Comparison of ENCODE assay signal across 1 cellular context in genomic region chr7:87154166-87154565, GRCh38.
TF ChIP-seq lines count a peak whose summit lies in the region.

No MANE protein-coding gene starts in this region.

TF ChIP-seq in H1, 55 proteins besides CTCF, POLR2A, EP300 and RAD21 (continued from another document):
- TF ChIP-seq SP2 (IDR thresholded peaks at IDR 0.05; ENCODE audit: low read length) = no peak
- TF ChIP-seq BACH1 (IDR thresholded peaks at IDR 0.05; ENCODE audit: low read length) = no peak
- TF ChIP-seq, protein P1, sequence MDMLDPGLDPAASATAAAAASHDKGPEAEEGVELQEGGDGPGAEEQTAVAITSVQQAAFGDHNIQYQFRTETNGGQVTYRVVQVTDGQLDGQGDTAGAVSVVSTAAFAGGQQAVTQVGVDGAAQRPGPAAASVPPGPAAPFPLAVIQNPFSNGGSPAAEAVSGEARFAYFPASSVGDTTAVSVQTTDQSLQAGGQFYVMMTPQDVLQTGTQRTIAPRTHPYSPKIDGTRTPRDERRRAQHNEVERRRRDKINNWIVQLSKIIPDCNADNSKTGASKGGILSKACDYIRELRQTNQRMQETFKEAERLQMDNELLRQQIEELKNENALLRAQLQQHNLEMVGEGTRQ (IDR thresholded peaks at IDR 0.05; ENCODE audit: low read length) = no peak
- TF ChIP-seq RFX5 (IDR thresholded peaks at IDR 0.05; ENCODE audit: borderline replicate concordance, low read depth, low read length) = no peak
- TF ChIP-seq EZH2 (IDR thresholded peaks at IDR 0.05; ENCODE audit: low read depth, low read length, severe bottlenecking) = no peak
- TF ChIP-seq JUN (IDR thresholded peaks at IDR 0.05; ENCODE audit: low read depth, low read length) = no peak
- TF ChIP-seq NRF1 (IDR thresholded peaks at IDR 0.05; ENCODE audit: low read depth, low read length) = no peak
- no peak for TF ChIP-seq HDAC2 (IDR thresholded peaks at IDR 0.05; ENCODE audit: borderline replicate concordance in 1 of 2, low read depth in 2 of 2, low read length in 2 of 2)
- TF ChIP-seq SAP30 (IDR thresholded peaks at IDR 0.05; ENCODE audit: insufficient read depth, insufficient replicate concordance, low read length) = no peak
- no peak for TF ChIP-seq CTBP2 (IDR thresholded peaks at IDR 0.05; ENCODE audit: borderline replicate concordance, insufficient read depth, insufficient read length, low read length)
- TF ChIP-seq NANOG (IDR thresholded peaks at IDR 0.05; ENCODE audit: insufficient read depth, low read depth, low read length, poor library complexity, severe bottlenecking) = no peak
- no peak for TF ChIP-seq ATF3 (IDR thresholded peaks at IDR 0.05; ENCODE audit: insufficient read depth, low read depth, low read length)
- TF ChIP-seq SP4 (IDR thresholded peaks at IDR 0.05; ENCODE audit: low read length) = no peak
- no peak for TF ChIP-seq CBX8 (IDR thresholded peaks at IDR 0.05; ENCODE audit: borderline replicate concordance, low read depth, low read length)
- TF ChIP-seq RXRA (IDR thresholded peaks at IDR 0.05; ENCODE audit: insufficient read depth, low read depth, low read length) = no peak
- TF ChIP-seq POU5F1 (IDR thresholded peaks at IDR 0.05; ENCODE audit: low read depth, low read length) = no peak
- no peak for TF ChIP-seq TCF12 (IDR thresholded peaks at IDR 0.05; ENCODE audit: low read depth, low read length)
TF ChIP-seq in H1: peak in this region for 0.
